26 cellular contexts compared by ENCODE assay signal in the genomic region with DNA sequence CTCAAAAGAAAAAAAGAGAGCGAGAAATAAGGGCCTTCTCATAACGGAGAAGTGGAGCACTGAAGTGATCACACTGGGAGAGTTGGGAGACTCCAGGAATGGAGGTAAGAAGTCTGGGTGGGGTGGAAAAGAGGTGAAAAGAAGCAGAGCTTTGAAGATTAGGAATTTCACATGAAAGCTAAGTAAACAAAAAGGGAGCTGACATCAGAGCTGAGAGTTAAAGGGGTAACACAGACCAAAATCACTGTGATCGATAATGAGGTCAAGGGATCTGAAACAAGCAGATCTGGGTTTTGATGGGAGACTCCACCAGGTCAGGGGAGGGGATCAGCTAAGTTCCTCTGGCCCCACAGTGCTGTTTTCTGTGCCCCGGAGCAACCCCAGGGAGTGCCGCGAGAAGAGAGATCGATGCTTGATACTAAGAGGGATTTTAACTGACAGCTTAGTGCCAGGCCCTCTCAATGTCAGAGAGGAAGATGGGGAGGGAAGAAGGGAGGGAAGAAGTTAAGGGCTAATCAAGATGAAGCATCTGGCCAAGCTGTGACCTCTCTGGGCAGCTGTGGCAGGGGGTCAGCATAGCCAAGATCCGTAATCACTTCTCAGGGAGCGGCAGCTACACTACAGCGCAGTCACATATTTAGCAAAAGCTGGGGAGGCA. TPM values are rescaled to one million over a fixed set of nuclear protein-coding genes. Genes with fewer than 3 reads are reported as not detected.
DNase-seq lines count a peak whose midpoint lies in the region; ATAC-seq, FAIRE-seq and TF ChIP-seq lines count a peak whose summit lies in the region.
"Had no signal": no experiment of that assay in that cellular context is flagged by ENCODE, and none has a peak within 500 bp of the region (broad histone marks: within the 10 kb centered on the region; RNA-seq: fewer than 3 reads in every experiment).

No MANE protein-coding gene starts in this region.

- H3K27ac Mint-ChIP-seq in activated naive CD4-positive, alpha-beta T cell treated with anti-CD3 and anti-CD28 coated beads, Interleukin-2, amount 10 ng/mL, durations not matched to agents 7 days and 5 days: no peak overlapping the region

- CTCF ChIA-PET in activated naive CD4-positive, alpha-beta T cell treated with anti-CD3 and anti-CD28 coated beads, Interleukin-2, amount 10 ng/mL, durations not matched to agents 7 days and 5 days (lab: Charles Lee): interaction anchor here (1.1 to 6.9 kb wide), 4 partner anchors 13 to 87 kb away, joined by 3 to 67 read pairs (median 4); no protein-coding TSS in a partner anchor
- CTCF ChIA-PET in K562 (lab: Yijun Ruan, JAX; ENCODE audit: low intra/inter-chr PET ratio): no interaction called here
- CTCF ChIA-PET in HepG2 (lab: Yijun Ruan, JAX; ENCODE audit: low intra/inter-chr PET ratio, low total read pairs): no interaction called here

- in situ Hi-C loops in K562 (cut with MboI): no loop called here
- in situ Hi-C loops in HepG2 (cut with HindIII; ENCODE audit: extremely low pct_ligation_motif_present, low pct_unique_long_range_greater_than_20kb): no loop called here

- intact Hi-C loops in K562 (cut with micrococcal nuclease) (loop anchor here (5.0 kb wide), 1 partner anchor 47 kb away; the partner anchor contains the start of gene RACGAP1), HepG2 (cut with micrococcal nuclease; ENCODE audit: unreplicated experiment) (loop anchor here (1.0 to 5.0 kb wide), 2 partner anchors 13 to 42 kb away; no protein-coding TSS in a partner anchor)

- FAIRE-seq in K562 (lab: Jason Lieb, UNC) (peak; percentile 11), HepG2 (lab: Jason Lieb, UNC) (peak; percentile 75)
- FAIRE-seq: GM12892 had no signal

- H3K9ac ChIP-seq in K562 (ENCODE audit: insufficient read depth in 1 of 2, low read depth in 2 of 2, low read length in 2 of 2) (peak overlapping the region in 1 of 2 experiments; percentile 11; a peak in 1 of 4 replicates), HepG2 (ENCODE audit: insufficient read depth, low read depth, low read length) (peak overlapping the region; percentile 37)

- no peak overlapping the region for H3K4me3 Mint-ChIP-seq in activated naive CD4-positive, alpha-beta T cell treated with anti-CD3 and anti-CD28 coated beads, Interleukin-2, amount 10 ng/mL, durations not matched to agents 7 days and 5 days

- H3K36me3 ChIP-seq in K562 (ENCODE audit: control insufficient read depth, insufficient read depth, low read length) (peaks cover 9% of the 10 kb centered on the region; the same call in 2 of the 3 replicates), HepG2 (replicated peaks in 1 of 2; ENCODE audit: control insufficient read depth in 1 of 2, insufficient read depth in 2 of 2, low read length in 2 of 2) (no peaks in the 10 kb centered on the region)
- H3K36me3 ChIP-seq: spleen, stomach, upper lobe of left lung had no signal

- peaks cover 5% of the 10 kb centered on the region for H4K20me1 ChIP-seq in K562 (replicated peaks; ENCODE audit: control insufficient read depth, insufficient read depth, low read length)
- no peaks in the 10 kb centered on the region for H4K20me1 ChIP-seq in HepG2 (ENCODE audit: insufficient read depth, low read length)

- TF ChIP-seq POLR2A in K562 (conservative IDR thresholded peaks at IDR 0.05) (no peak), HepG2 (IDR thresholded peaks at IDR 0.05; ENCODE audit: insufficient read depth in 1 of 2, low read depth in 2 of 2, low read length in 2 of 2) (no peak)

- no peaks in the 10 kb centered on the region for H3K9me1 ChIP-seq in K562 (ENCODE audit: control insufficient read depth, insufficient read depth, low read length)

- no peaks in the 10 kb centered on the region for H3K9me3 Mint-ChIP-seq in activated naive CD4-positive, alpha-beta T cell treated with anti-CD3 and anti-CD28 coated beads, Interleukin-2, amount 10 ng/mL, durations not matched to agents 7 days and 5 days

- H3K79me2 ChIP-seq in K562 (ENCODE audit: control insufficient read depth, insufficient read depth, low read length) (no peaks in the 10 kb centered on the region), HepG2 (ENCODE audit: insufficient read depth, low read length) (no peaks in the 10 kb centered on the region)

- peaks cover 4% of the 10 kb centered on the region for H3K36me3 Mint-ChIP-seq in activated naive CD4-positive, alpha-beta T cell treated with anti-CD3 and anti-CD28 coated beads, Interleukin-2, amount 10 ng/mL, durations not matched to agents 7 days and 5 days

- peak; percentile 11 for DNase-seq in activated naive CD4-positive, alpha-beta T cell treated with anti-CD3 and anti-CD28 coated beads, Interleukin-2, amount 10 ng/mL, durations not matched to agents 7 days and 5 days
- DNase-seq in activated naive CD4-positive, alpha-beta T cell treated with anti-CD3 and anti-CD28 coated beads, Interleukin-2, amount 50 U/mL, for 16 hours: no peak
- DNase-seq in K562 (ENCODE audit: extremely low read depth in 1 of 4, low spot score in 3 of 4) (peak in 3 of 4 experiments; percentile 33 to 42 (median 40)), HepG2 (ENCODE audit: low spot score) (peak; percentile 51), NOMO-1 (lab: John Stamatoyannopoulos, UW; ENCODE audit: unreplicated experiment in 2 of 2) (no peak), NCI-H187 treated with DMSO at 0.1 percent for 48 hours (lab: John Stamatoyannopoulos, UW) (no peak), MV-4-11 (lab: John Stamatoyannopoulos, UW) (no peak)
- DNase-seq: activated naive CD4-positive, alpha-beta T cell treated with Interleukin-2 at 50 U/mL for 16 hours; activated T-cell treated with anti-CD3 and anti-CD28 coated beads, Interleukin-2, amount 50 U/mL, for 1 hour; anterior cingulate cortex; caudate nucleus; DND-41; foreskin keratinocyte; Kasumi-1; NCI-H1092 treated with DMSO at 0.1 percent for 48 hours; nucleus accumbens; spleen; stimulated activated CD4-positive, alpha-beta T cell treated with anti-CD3 and anti-CD28 coated beads, Interleukin-4, amount 100 ng/mL, for 4 hours; stomach; upper lobe of left lung had no signal

- no peaks in the 10 kb centered on the region for H3K4me1 Mint-ChIP-seq in activated naive CD4-positive, alpha-beta T cell treated with anti-CD3 and anti-CD28 coated beads, Interleukin-2, amount 10 ng/mL, durations not matched to agents 7 days and 5 days

- H3K4me3 ChIP-seq in K562 (no peak overlapping the region), HepG2 (replicated peaks in 1 of 3; ENCODE audit: insufficient read depth in 1 of 3, low read depth in 2 of 3, low read length in 3 of 3) (peak overlapping the region; percentile 36 to 56 (median 39))
- H3K4me3 ChIP-seq: spleen, stomach, upper lobe of left lung had no signal

- H3K4me1 ChIP-seq in K562 (replicated peaks in 1 of 2; ENCODE audit: control insufficient read depth in 2 of 2, insufficient read depth in 2 of 2, low read length in 2 of 2): peaks cover 26% of the 10 kb centered on the region in 2 experiments
- H3K4me1 ChIP-seq in HepG2 (ENCODE audit: insufficient read depth, low read length): peaks cover 65% of the 10 kb centered on the region

- no peak for TF ChIP-seq CTCF in K562 (IDR thresholded peaks at IDR 0.05 in 2 of 3, conservative IDR thresholded peaks at IDR 0.05 in 1 of 3; ENCODE audit: insufficient read depth in 2 of 3, low read depth in 1 of 3, low read length in 3 of 3)
- TF ChIP-seq CTCF in HepG2 (CRISPR knock-in tag; IDR thresholded peaks at IDR 0.05): no peak

- ATAC-seq in K562 (no peak; the same call in none of the 3 replicates), HepG2 (peak; percentile 72)
- ATAC-seq: foreskin keratinocyte had no signal

- H2AFZ ChIP-seq in K562 (ENCODE audit: low read depth, low read length) (no peak overlapping the region), HepG2 (ENCODE audit: low read length) (no peak overlapping the region)

- no peak for TF ChIP-seq EP300 in K562 (IDR thresholded peaks at IDR 0.05; ENCODE audit: low read length)
- TF ChIP-seq EP300 in HepG2 (IDR thresholded peaks at IDR 0.05; ENCODE audit: low read depth in 2 of 2, low read length in 2 of 2): peak in 1 of 2 experiments; percentile 42; a peak in 1 of 4 replicates
- no peak for TF ChIP-seq EP300 in HepG2 (CRISPR knock-in tag; IDR thresholded peaks at IDR 0.05; ENCODE audit: borderline replicate concordance)

- H3K27me3 ChIP-seq in K562 (ENCODE audit: control insufficient read depth in 2 of 2, insufficient read depth in 2 of 2, low read length in 2 of 2) (no peaks in the 10 kb centered on the region), HepG2 (ENCODE audit: control insufficient read depth in 1 of 2, insufficient read depth in 2 of 2, low read length in 2 of 2) (no peaks in the 10 kb centered on the region)
- H3K27me3 ChIP-seq: foreskin keratinocyte, spleen, stomach, upper lobe of left lung had no signal

- TF ChIP-seq RAD21 in K562 (CRISPR knock-in tag; conservative IDR thresholded peaks at IDR 0.05 in 1 of 2, IDR thresholded peaks at IDR 0.05 in 1 of 2): no peak
- no peak for TF ChIP-seq RAD21 in HepG2 (CRISPR knock-in tag; IDR thresholded peaks at IDR 0.05)

- BruUV-seq in K562 (replicated peaks; lab: Mats Ljungman, UMichigan) (no TSS peak), HepG2 (replicated peaks; lab: Mats Ljungman, UMichigan) (no TSS peak)

- H3K27ac ChIP-seq in K562 (ENCODE audit: extremely low read depth, low read depth, low read length) (no peak overlapping the region), HepG2 (ENCODE audit: extremely low read length, insufficient read depth, low read length) (peak overlapping the region; percentile 51), temporal lobe (ENCODE audit: low read depth, low read length) (peak overlapping the region; percentile 10)
- H3K27ac ChIP-seq: 22Rv1, foreskin keratinocyte, RWPE1, spleen, stomach, upper lobe of left lung had no signal

- H3K27me3 Mint-ChIP-seq in activated naive CD4-positive, alpha-beta T cell treated with anti-CD3 and anti-CD28 coated beads, Interleukin-2, amount 10 ng/mL, durations not matched to agents 7 days and 5 days: no peaks in the 10 kb centered on the region

- 15% methylated on average over 8 of the region's 10 CpGs for WGBS in K562 (ENCODE audit: insufficient coverage, low coverage, missing lambda C conversion rate)
- WGBS in HepG2 (ENCODE audit: low lambda C conversion rate): 15% methylated on average over 10 of the region's 10 CpGs

- H3K9me3 ChIP-seq in K562 (replicated peaks; ENCODE audit: control insufficient read depth, insufficient read depth, low read depth, low read length) (no peaks in the 10 kb centered on the region), HepG2 (ENCODE audit: low read length) (no peaks in the 10 kb centered on the region)
- H3K9me3 ChIP-seq: spleen, stomach, upper lobe of left lung had no signal

- H3K4me2 ChIP-seq in K562 (ENCODE audit: insufficient read depth, low read length): no peak overlapping the region
- H3K4me2 ChIP-seq in HepG2 (ENCODE audit: low read depth, low read length): peak overlapping the region; percentile 84

- POLR2A ChIA-PET in K562 (lab: Yijun Ruan, JAX): interaction anchor here (0.6 to 1.2 kb wide), 5 partner anchors 14 to 187 kb away, joined by 3 to 6 read pairs (median 3); partner anchors contain the start of genes CERS5 and RACGAP1
- POLR2A ChIA-PET in HepG2 (lab: Yijun Ruan, JAX): interaction anchor here (1.1 to 3.8 kb wide), 8 partner anchors 13 to 240 kb away, joined by 3 to 24 read pairs (median 6); partner anchors contain the start of genes BCDIN3D, COX14, NCKAP5L and RACGAP1

RNA-seq across cellular contexts. Expression of gene AQP6, which starts 7.9 kb away (rescaled TPM):
- total RNA-seq in K562 (2011; cell fraction: chromatin; rRNA removed; ENCODE audit: low replicate concordance): 0.09 and 0.14 TPM in 2 replicates
- not detected in 2 replicates for total RNA-seq in K562 (2011; cell fraction: nucleolus; rRNA removed)
- total RNA-seq in K562 (2011; cell fraction: nucleoplasm; rRNA removed): not detected in 2 replicates
- total RNA-seq in K562 (2014; rRNA removed) (0.05 TPM in 1 of 2 replicates, not detected in the other), K562 (2014; rRNA removed; fragmentation: Illumina TruSeq; extraction: Trizol) (not detected in 2 replicates), K562 (2015; rRNA removed; fragmentation: Illumina TruSeq; extraction: Trizol) (not detected in 2 replicates), K562 (2021) (not detected in 2 replicates), HepG2 (2016; rRNA removed; fragmentation: Illumina TruSeq; extraction: Trizol) (0.51 and 1.3 TPM in 2 replicates), temporal lobe (0.25 TPM)
- polyA plus RNA-seq in K562 (2011; rRNA removed) (not detected in 2 replicates), K562 (2014; fragmentation: Illumina TruSeq; extraction: Trizol) (not detected in 2 replicates), K562 (2014; fragmentation: Nextera tagmentation; extraction: Ambion mirVana) (not detected), K562 (2014; rRNA removed) (0.12 TPM in 1 of 2 replicates, not detected in the other), HepG2 (2011; rRNA removed) (0.32 and 0.38 TPM in 2 replicates)
- polyA plus RNA-seq in K562 (2011; cell fraction: cytosol; rRNA removed): 0.01 TPM in 1 of 2 replicates, not detected in the other
- 0.17 TPM in 1 of 2 replicates, not detected in the other for polyA plus RNA-seq in K562 (2011; cell fraction: nucleus; rRNA removed)
- 0.04 TPM in 1 of 2 replicates, not detected in the other for polyA plus RNA-seq in K562 (2012)
- polyA minus RNA-seq in K562 (2011; rRNA and poly(A)+ RNA removed): not detected in 2 replicates
- polyA minus RNA-seq in K562 (2011; cell fraction: cytosol; rRNA and poly(A)+ RNA removed): not detected in 2 replicates
- polyA minus RNA-seq in K562 (2011; cell fraction: nucleus; rRNA and poly(A)+ RNA removed): not detected in 2 replicates
- total RNA-seq in HepG2 (2016; cell fraction: cytosol; rRNA removed; fragmentation: Illumina TruSeq; extraction: Trizol; ENCODE audit: low read depth): 0.20 and 0.35 TPM in 2 replicates
- 0.54 and 1.1 TPM in 2 replicates for total RNA-seq in HepG2 (2016; cell fraction: insoluble cytoplasmic fraction; rRNA removed; fragmentation: Illumina TruSeq; extraction: Trizol)
- 0.55 and 0.59 TPM in 2 replicates for total RNA-seq in HepG2 (2016; cell fraction: membrane; rRNA removed; fragmentation: Illumina TruSeq; extraction: Trizol)
- total RNA-seq in HepG2 (2016; cell fraction: nucleus; rRNA removed; fragmentation: Illumina TruSeq; extraction: Trizol): 0.47 and 0.87 TPM in 2 replicates
- 0.21 and 0.23 TPM in 2 replicates for polyA plus RNA-seq in HepG2 (2011; cell fraction: cytosol; rRNA removed)
- 0.64 and 0.79 TPM in 2 replicates for polyA plus RNA-seq in HepG2 (2011; cell fraction: nucleus; rRNA removed)
- polyA plus RNA-seq in HepG2 (2012): 0.43 and 0.78 TPM in 2 replicates
- polyA plus RNA-seq in HepG2 (2016; cell fraction: cytosol; fragmentation: Illumina TruSeq; extraction: Trizol; ENCODE audit: low read depth): 0.23 and 0.31 TPM in 2 replicates
- polyA plus RNA-seq in HepG2 (2016; cell fraction: insoluble cytoplasmic fraction; fragmentation: Illumina TruSeq; extraction: Trizol; ENCODE audit: low read depth): 0.48 and 0.69 TPM in 2 replicates
- 0.23 and 0.48 TPM in 2 replicates for polyA plus RNA-seq in HepG2 (2016; cell fraction: membrane; fragmentation: Illumina TruSeq; extraction: Trizol; ENCODE audit: low read depth)
- polyA plus RNA-seq in HepG2 (2016; cell fraction: nucleus; fragmentation: Illumina TruSeq; extraction: Trizol; ENCODE audit: insufficient read depth, low read depth): 1.6 and 2.3 TPM in 2 replicates
- polyA minus RNA-seq in HepG2 (2011; rRNA and poly(A)+ RNA removed; ENCODE audit: low replicate concordance): 0.16 and 0.48 TPM in 2 replicates
- polyA minus RNA-seq in HepG2 (2011; cell fraction: cytosol; rRNA and poly(A)+ RNA removed): not detected in 2 replicates
- 0.25 TPM in 1 of 2 replicates, not detected in the other for polyA minus RNA-seq in HepG2 (2011; cell fraction: nucleus; rRNA and poly(A)+ RNA removed)
- total RNA-seq: epithelial cell of proximal tubule, renal cortical epithelial cell had no signal

RNA-seq across cellular contexts. Expression of gene AQP5, which starts 19.0 kb away (rescaled TPM):
- not detected in 2 replicates for total RNA-seq in K562 (2011; cell fraction: chromatin; rRNA removed; ENCODE audit: low replicate concordance)
- not detected in 2 replicates for total RNA-seq in K562 (2011; cell fraction: nucleolus; rRNA removed)
- not detected in 2 replicates for total RNA-seq in K562 (2011; cell fraction: nucleoplasm; rRNA removed)
- total RNA-seq in K562 (2014; rRNA removed): not detected in 2 replicates
- total RNA-seq in K562 (2014; rRNA removed; fragmentation: Illumina TruSeq; extraction: Trizol): not detected in 2 replicates
- not detected in 2 replicates for total RNA-seq in K562 (2015; rRNA removed; fragmentation: Illumina TruSeq; extraction: Trizol)
- not detected in 2 replicates for total RNA-seq in K562 (2021)
- not detected in 2 replicates for polyA plus RNA-seq in K562 (2011; rRNA removed)
- polyA plus RNA-seq in K562 (2011; cell fraction: cytosol; rRNA removed): not detected in 2 replicates
- not detected in 2 replicates for polyA plus RNA-seq in K562 (2011; cell fraction: nucleus; rRNA removed)
- not detected in 2 replicates for polyA plus RNA-seq in K562 (2012)
- not detected in 2 replicates for polyA plus RNA-seq in K562 (2014; fragmentation: Illumina TruSeq; extraction: Trizol)
- polyA plus RNA-seq in K562 (2014; fragmentation: Nextera tagmentation; extraction: Ambion mirVana): not detected
- polyA plus RNA-seq in K562 (2014; rRNA removed): not detected in 2 replicates
- polyA minus RNA-seq in K562 (2011; rRNA and poly(A)+ RNA removed): not detected in 2 replicates
- not detected in 2 replicates for polyA minus RNA-seq in K562 (2011; cell fraction: cytosol; rRNA and poly(A)+ RNA removed)
- polyA minus RNA-seq in K562 (2011; cell fraction: nucleus; rRNA and poly(A)+ RNA removed): not detected in 2 replicates
- total RNA-seq in HepG2 (2016; rRNA removed; fragmentation: Illumina TruSeq; extraction: Trizol): not detected in 2 replicates
- total RNA-seq in HepG2 (2016; cell fraction: cytosol; rRNA removed; fragmentation: Illumina TruSeq; extraction: Trizol; ENCODE audit: low read depth): not detected in 2 replicates
- not detected in 2 replicates for total RNA-seq in HepG2 (2016; cell fraction: insoluble cytoplasmic fraction; rRNA removed; fragmentation: Illumina TruSeq; extraction: Trizol)
- not detected in 2 replicates for total RNA-seq in HepG2 (2016; cell fraction: membrane; rRNA removed; fragmentation: Illumina TruSeq; extraction: Trizol)
- not detected in 2 replicates for total RNA-seq in HepG2 (2016; cell fraction: nucleus; rRNA removed; fragmentation: Illumina TruSeq; extraction: Trizol)
- polyA plus RNA-seq in HepG2 (2011; rRNA removed): not detected in 2 replicates
- polyA plus RNA-seq in HepG2 (2011; cell fraction: cytosol; rRNA removed): not detected in 2 replicates
- polyA plus RNA-seq in HepG2 (2011; cell fraction: nucleus; rRNA removed): not detected in 2 replicates
- not detected in 2 replicates for polyA plus RNA-seq in HepG2 (2012)
- not detected in 2 replicates for polyA plus RNA-seq in HepG2 (2016; cell fraction: cytosol; fragmentation: Illumina TruSeq; extraction: Trizol; ENCODE audit: low read depth)
- polyA plus RNA-seq in HepG2 (2016; cell fraction: insoluble cytoplasmic fraction; fragmentation: Illumina TruSeq; extraction: Trizol; ENCODE audit: low read depth): not detected in 2 replicates
- polyA plus RNA-seq in HepG2 (2016; cell fraction: membrane; fragmentation: Illumina TruSeq; extraction: Trizol; ENCODE audit: low read depth): not detected in 2 replicates
- not detected in 2 replicates for polyA plus RNA-seq in HepG2 (2016; cell fraction: nucleus; fragmentation: Illumina TruSeq; extraction: Trizol; ENCODE audit: insufficient read depth, low read depth)
- polyA minus RNA-seq in HepG2 (2011; rRNA and poly(A)+ RNA removed; ENCODE audit: low replicate concordance): 0.82 TPM in 1 of 2 replicates, not detected in the other
- not detected in 2 replicates for polyA minus RNA-seq in HepG2 (2011; cell fraction: cytosol; rRNA and poly(A)+ RNA removed)
- not detected in 2 replicates for polyA minus RNA-seq in HepG2 (2011; cell fraction: nucleus; rRNA and poly(A)+ RNA removed)
- total RNA-seq in temporal lobe: 0.74 TPM
- total RNA-seq: epithelial cell of proximal tubule, foreskin keratinocyte, renal cortical epithelial cell had no signal
- polyA plus RNA-seq: foreskin keratinocyte had no signal

RNA-seq across cellular contexts. Expression of gene AQP2, which starts 30.1 kb away (rescaled TPM):
- not detected in 2 replicates for total RNA-seq in K562 (2011; cell fraction: chromatin; rRNA removed; ENCODE audit: low replicate concordance)
- total RNA-seq in K562 (2011; cell fraction: nucleolus; rRNA removed): not detected in 2 replicates
- total RNA-seq in K562 (2011; cell fraction: nucleoplasm; rRNA removed): not detected in 2 replicates
- not detected in 2 replicates for total RNA-seq in K562 (2014; rRNA removed)
- not detected in 2 replicates for total RNA-seq in K562 (2014; rRNA removed; fragmentation: Illumina TruSeq; extraction: Trizol)
- total RNA-seq in K562 (2015; rRNA removed; fragmentation: Illumina TruSeq; extraction: Trizol): not detected in 2 replicates
- not detected in 2 replicates for total RNA-seq in K562 (2021)
- not detected in 2 replicates for polyA plus RNA-seq in K562 (2011; rRNA removed)
- polyA plus RNA-seq in K562 (2011; cell fraction: cytosol; rRNA removed): not detected in 2 replicates
- polyA plus RNA-seq in K562 (2011; cell fraction: nucleus; rRNA removed): not detected in 2 replicates
- not detected in 2 replicates for polyA plus RNA-seq in K562 (2012)
- polyA plus RNA-seq in K562 (2014; fragmentation: Illumina TruSeq; extraction: Trizol): not detected in 2 replicates
- polyA plus RNA-seq in K562 (2014; fragmentation: Nextera tagmentation; extraction: Ambion mirVana): not detected
- polyA plus RNA-seq in K562 (2014; rRNA removed): not detected in 2 replicates
- polyA minus RNA-seq in K562 (2011; rRNA and poly(A)+ RNA removed): not detected in 2 replicates
- not detected in 2 replicates for polyA minus RNA-seq in K562 (2011; cell fraction: cytosol; rRNA and poly(A)+ RNA removed)
- not detected in 2 replicates for polyA minus RNA-seq in K562 (2011; cell fraction: nucleus; rRNA and poly(A)+ RNA removed)
- total RNA-seq in HepG2 (2016; rRNA removed; fragmentation: Illumina TruSeq; extraction: Trizol): not detected in 2 replicates
- total RNA-seq in HepG2 (2016; cell fraction: cytosol; rRNA removed; fragmentation: Illumina TruSeq; extraction: Trizol; ENCODE audit: low read depth): not detected in 2 replicates
- total RNA-seq in HepG2 (2016; cell fraction: insoluble cytoplasmic fraction; rRNA removed; fragmentation: Illumina TruSeq; extraction: Trizol): not detected in 2 replicates
- total RNA-seq in HepG2 (2016; cell fraction: membrane; rRNA removed; fragmentation: Illumina TruSeq; extraction: Trizol): not detected in 2 replicates
- total RNA-seq in HepG2 (2016; cell fraction: nucleus; rRNA removed; fragmentation: Illumina TruSeq; extraction: Trizol): not detected in 2 replicates
- not detected in 2 replicates for polyA plus RNA-seq in HepG2 (2011; rRNA removed)
- polyA plus RNA-seq in HepG2 (2011; cell fraction: cytosol; rRNA removed): not detected in 2 replicates
- not detected in 2 replicates for polyA plus RNA-seq in HepG2 (2011; cell fraction: nucleus; rRNA removed)
- not detected in 2 replicates for polyA plus RNA-seq in HepG2 (2012)
- not detected in 2 replicates for polyA plus RNA-seq in HepG2 (2016; cell fraction: cytosol; fragmentation: Illumina TruSeq; extraction: Trizol; ENCODE audit: low read depth)
- not detected in 2 replicates for polyA plus RNA-seq in HepG2 (2016; cell fraction: insoluble cytoplasmic fraction; fragmentation: Illumina TruSeq; extraction: Trizol; ENCODE audit: low read depth)
- polyA plus RNA-seq in HepG2 (2016; cell fraction: membrane; fragmentation: Illumina TruSeq; extraction: Trizol; ENCODE audit: low read depth): not detected in 2 replicates
- polyA plus RNA-seq in HepG2 (2016; cell fraction: nucleus; fragmentation: Illumina TruSeq; extraction: Trizol; ENCODE audit: insufficient read depth, low read depth): not detected in 2 replicates
- polyA minus RNA-seq in HepG2 (2011; rRNA and poly(A)+ RNA removed; ENCODE audit: low replicate concordance): not detected in 2 replicates
- polyA minus RNA-seq in HepG2 (2011; cell fraction: cytosol; rRNA and poly(A)+ RNA removed): not detected in 2 replicates
- not detected in 2 replicates for polyA minus RNA-seq in HepG2 (2011; cell fraction: nucleus; rRNA and poly(A)+ RNA removed)
- not detected for total RNA-seq in temporal lobe
- total RNA-seq: epithelial cell of proximal tubule, foreskin keratinocyte, spleen had no signal
- polyA plus RNA-seq: foreskin keratinocyte, spleen, stomach had no signal

RNA-seq across cellular contexts. Expression of gene RACGAP1, which starts 44.7 kb away (rescaled TPM):
- total RNA-seq in K562 (2011; cell fraction: chromatin; rRNA removed; ENCODE audit: low replicate concordance): 76.8 and 166 TPM in 2 replicates
- 53.0 and 66.8 TPM in 2 replicates for total RNA-seq in K562 (2011; cell fraction: nucleolus; rRNA removed)
- total RNA-seq in K562 (2011; cell fraction: nucleoplasm; rRNA removed): 66.9 and 71.0 TPM in 2 replicates
- total RNA-seq in K562 (2014; rRNA removed): 56.7 and 57.3 TPM in 2 replicates
- 85.1 and 93.6 TPM in 2 replicates for total RNA-seq in K562 (2014; rRNA removed; fragmentation: Illumina TruSeq; extraction: Trizol)
- total RNA-seq in K562 (2015; rRNA removed; fragmentation: Illumina TruSeq; extraction: Trizol): 66.2 and 69.9 TPM in 2 replicates
- 86.2 and 88.6 TPM in 2 replicates for total RNA-seq in K562 (2021)
- polyA plus RNA-seq in K562 (2011; rRNA removed): 78.6 and 92.9 TPM in 2 replicates
- 36.1 and 60.3 TPM in 2 replicates for polyA plus RNA-seq in K562 (2011; cell fraction: cytosol; rRNA removed)
- 75.1 and 97.6 TPM in 2 replicates for polyA plus RNA-seq in K562 (2011; cell fraction: nucleus; rRNA removed)
- polyA plus RNA-seq in K562 (2012): 51.9 and 71.6 TPM in 2 replicates
- 79.7 and 80.0 TPM in 2 replicates for polyA plus RNA-seq in K562 (2014; fragmentation: Illumina TruSeq; extraction: Trizol)
- polyA plus RNA-seq in K562 (2014; fragmentation: Nextera tagmentation; extraction: Ambion mirVana): 10 to 100 TPM; 56.4 to 71.8 TPM
- polyA plus RNA-seq in K562 (2014; rRNA removed): 60.4 and 65.3 TPM in 2 replicates
- polyA minus RNA-seq in K562 (2011; rRNA and poly(A)+ RNA removed): 172 and 188 TPM in 2 replicates
- polyA minus RNA-seq in K562 (2011; cell fraction: cytosol; rRNA and poly(A)+ RNA removed): 49.3 and 53.4 TPM in 2 replicates
- polyA minus RNA-seq in K562 (2011; cell fraction: nucleus; rRNA and poly(A)+ RNA removed): 31.1 and 63.0 TPM in 2 replicates
- 57.9 and 95.5 TPM in 2 replicates for total RNA-seq in HepG2 (2016; rRNA removed; fragmentation: Illumina TruSeq; extraction: Trizol)
- 19.2 and 25.1 TPM in 2 replicates for total RNA-seq in HepG2 (2016; cell fraction: cytosol; rRNA removed; fragmentation: Illumina TruSeq; extraction: Trizol; ENCODE audit: low read depth)
- total RNA-seq in HepG2 (2016; cell fraction: insoluble cytoplasmic fraction; rRNA removed; fragmentation: Illumina TruSeq; extraction: Trizol): 56.8 and 91.5 TPM in 2 replicates
- 22.2 and 24.7 TPM in 2 replicates for total RNA-seq in HepG2 (2016; cell fraction: membrane; rRNA removed; fragmentation: Illumina TruSeq; extraction: Trizol)
- 29.8 and 36.8 TPM in 2 replicates for total RNA-seq in HepG2 (2016; cell fraction: nucleus; rRNA removed; fragmentation: Illumina TruSeq; extraction: Trizol)
- 14.0 and 16.7 TPM in 2 replicates for polyA plus RNA-seq in HepG2 (2011; rRNA removed)
- polyA plus RNA-seq in HepG2 (2011; cell fraction: cytosol; rRNA removed): 11.8 and 12.2 TPM in 2 replicates
- 15.3 and 17.4 TPM in 2 replicates for polyA plus RNA-seq in HepG2 (2011; cell fraction: nucleus; rRNA removed)
- 13.0 and 24.8 TPM in 2 replicates for polyA plus RNA-seq in HepG2 (2012)
- 3.3 and 3.8 TPM in 2 replicates for polyA plus RNA-seq in HepG2 (2016; cell fraction: cytosol; fragmentation: Illumina TruSeq; extraction: Trizol; ENCODE audit: low read depth)
- 55.6 and 59.8 TPM in 2 replicates for polyA plus RNA-seq in HepG2 (2016; cell fraction: insoluble cytoplasmic fraction; fragmentation: Illumina TruSeq; extraction: Trizol; ENCODE audit: low read depth)
- 8.3 and 9.6 TPM in 2 replicates for polyA plus RNA-seq in HepG2 (2016; cell fraction: membrane; fragmentation: Illumina TruSeq; extraction: Trizol; ENCODE audit: low read depth)
- 35.4 and 37.2 TPM in 2 replicates for polyA plus RNA-seq in HepG2 (2016; cell fraction: nucleus; fragmentation: Illumina TruSeq; extraction: Trizol; ENCODE audit: insufficient read depth, low read depth)
- 65.5 and 353 TPM in 2 replicates for polyA minus RNA-seq in HepG2 (2011; rRNA and poly(A)+ RNA removed; ENCODE audit: low replicate concordance)
- 20.2 and 21.7 TPM in 2 replicates for polyA minus RNA-seq in HepG2 (2011; cell fraction: cytosol; rRNA and poly(A)+ RNA removed)
- polyA minus RNA-seq in HepG2 (2011; cell fraction: nucleus; rRNA and poly(A)+ RNA removed): 17.5 and 21.2 TPM in 2 replicates
- total RNA-seq in temporal lobe: 15.0 TPM

Comparison
In these comparisons a context has a peak if more than half of its experiments do, and no peak if none do; other contexts are left out.
1. DNase-seq: peak in activated naive CD4-positive, alpha-beta T cell treated with anti-CD3 and anti-CD28 coated beads, Interleukin-2, amount 10 ng/mL, durations not matched to agents 7 days and 5 days (single experiment), K562 (3 of 4) and HepG2 (single experiment); none in activated naive CD4-positive, alpha-beta T cell treated with anti-CD3 and anti-CD28 coated beads, Interleukin-2, amount 50 U/mL, for 16 hours (single experiment), NOMO-1 (0 of 2), NCI-H187 treated with DMSO at 0.1 percent for 48 hours (single experiment) and MV-4-11 (single experiment).